In the genomic region with DNA sequence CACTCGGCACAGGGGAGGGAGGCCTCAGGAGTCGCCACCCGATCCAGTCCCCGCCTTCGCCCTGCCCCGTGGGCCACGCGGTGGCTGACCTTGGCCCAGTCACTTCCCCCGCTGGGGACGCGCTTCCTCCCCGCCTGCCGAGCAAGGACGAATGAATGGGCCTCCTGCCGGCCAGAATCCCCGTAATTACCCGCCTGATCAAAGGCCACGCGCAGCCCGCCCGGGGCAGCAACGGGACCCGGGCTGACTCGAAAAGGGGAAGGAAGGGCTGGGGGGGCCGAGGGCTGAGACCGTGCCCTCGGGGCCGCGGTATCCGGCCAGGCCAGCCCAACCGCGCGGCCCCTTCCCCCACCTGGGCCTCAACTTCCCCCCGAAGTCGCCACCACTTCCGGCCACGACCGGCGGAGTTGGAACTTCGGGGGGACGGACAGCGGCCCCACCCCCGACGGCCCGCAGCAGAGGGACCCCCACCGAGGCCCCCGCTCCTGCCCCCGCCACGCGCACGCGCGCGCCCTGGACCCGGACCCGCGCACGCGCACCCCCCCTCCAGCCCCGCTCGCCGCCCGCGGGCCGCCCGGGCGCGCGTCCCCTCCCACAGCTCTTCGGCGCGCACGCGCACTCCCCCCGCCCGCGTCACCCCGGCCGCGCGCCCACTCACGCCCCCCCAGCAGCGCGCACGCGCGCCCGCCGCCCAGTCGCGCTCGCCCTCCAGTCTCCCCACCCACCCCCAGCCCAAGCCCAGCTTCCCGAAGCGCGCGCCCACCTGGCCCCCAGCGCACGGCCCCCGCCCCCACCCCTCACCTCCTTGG, we compare ENCODE assay signal across 8 cellular contexts. TPM values are rescaled to one million over a fixed set of nuclear protein-coding genes. Genes with fewer than 3 reads are reported as not detected.
DNase-seq lines count a peak whose midpoint lies in the region; ATAC-seq and TF ChIP-seq lines count a peak whose summit lies in the region.

No MANE protein-coding gene starts in this region.

- DNase-seq in AML-193 (lab: John Stamatoyannopoulos, UW) (peak; percentile 83 to 87), OCI-M1 (lab: John Stamatoyannopoulos, UW) (peak; percentile 82), esophagus squamous epithelium (lab: John Stamatoyannopoulos, UW) (peak; percentile 39), natural killer cell (peak; percentile 84)
- DNase-seq in activated T-cell treated with anti-CD3 and anti-CD28 coated beads, Interleukin-2, amount 50 U/mL, for 48 hours, result peak; percentile 80 to 86
- peak; percentile 48 to 82 (median 74) for DNase-seq in stimulated activated naive CD4-positive, alpha-beta T cell (lab: John Stamatoyannopoulos, UW)

- peak in 1 of 4 donors; percentile 20 for TF ChIP-seq POLR2A in esophagus squamous epithelium (IDR thresholded peaks at IDR 0.05)

- H3K27ac ChIP-seq in esophagus squamous epithelium, result peak overlapping the region; percentile 93 to 99 (median 98)

- H3K4me1 Mint-ChIP-seq in natural killer cell, result peaks cover 22 to 38% of the 10 kb centered on the region in 2 donors

- WGBS in esophagus squamous epithelium, 2 donors, result no CpG with 5 or more reads among the region's 99 CpGs

- H3K27me3 Mint-ChIP-seq in natural killer cell (ENCODE audit: low read depth in 2 of 2), result no peaks in the 10 kb centered on the region

- H3K36me3 ChIP-seq in esophagus squamous epithelium, result peaks cover 0 to 5% (median 0%) of the 10 kb centered on the region in 3 donors

- H3K27ac Mint-ChIP-seq in natural killer cell, result peak overlapping the region; percentile 92 to 98

- no peaks in the 10 kb centered on the region for H3K36me3 Mint-ChIP-seq in natural killer cell

- peak overlapping the region; percentile 73 to 97 (median 88) for H3K4me3 ChIP-seq in esophagus squamous epithelium

- H3K4me3 Mint-ChIP-seq in natural killer cell, result peak overlapping the region; percentile 97

- peaks cover 27 to 64% (median 43%) of the 10 kb centered on the region in 3 donors for H3K4me1 ChIP-seq in esophagus squamous epithelium

- intact Hi-C loops in esophagus squamous epithelium (cut with DNase I) (no loop called here), natural killer cell (cut with micrococcal nuclease) (loop anchor here (1.0 kb wide), 2 partner anchors 20 to 195 kb away; no protein-coding TSS in a partner anchor)

- H3K9me3 Mint-ChIP-seq in natural killer cell, result no peaks in the 10 kb centered on the region

- no peaks in the 10 kb centered on the region for H3K9me3 ChIP-seq in esophagus squamous epithelium

- TF ChIP-seq CTCF in esophagus squamous epithelium (IDR thresholded peaks at IDR 0.05) (peak in 3 of 6 experiments; percentile 13 to 28 (median 15)), natural killer cell (IDR thresholded peaks at IDR 0.05) (no peak)

- no peaks in the 10 kb centered on the region for H3K27me3 ChIP-seq in esophagus squamous epithelium

- ATAC-seq in GM19043 (IDR thresholded peaks at IDR 0.05; ENCODE audit: low read depth, unreplicated experiment) (peak; percentile 19), HG03442 (IDR thresholded peaks at IDR 0.05; ENCODE audit: unreplicated experiment) (peak; percentile 17), natural killer cell (peak; percentile 42 to 71 (median 52))

RNA-seq across cellular contexts. Expression of gene ZNF787, which starts 0.5 kb away (rescaled TPM):
- total RNA-seq in esophagus squamous epithelium (10 to 100 TPM in 3 of 4 donors, 1 to 10 TPM in 1; 9.9 to 21.3 (median 13.1) TPM), natural killer cell (10 to 100 TPM; 23.9 to 42.0 (median 36.9) TPM)

RNA-seq across cellular contexts. Expression of gene ZNF444, which starts 20.5 kb away (rescaled TPM):
- total RNA-seq in esophagus squamous epithelium (10 to 100 TPM; 10.6 to 22.1 (median 15.6) TPM), natural killer cell (10 to 100 TPM; 14.5 to 21.9 (median 16.7) TPM)

RNA-seq across cellular contexts. Expression of gene GALP, which starts 55.2 kb away (rescaled TPM):
- total RNA-seq in esophagus squamous epithelium, result not detected
- not detected for total RNA-seq in natural killer cell

Comparison
In these comparisons a context has a peak if more than half of its experiments do, and no peak if none do; other contexts are left out.
1. Peak in every context shown above with its lines: DNase-seq, ATAC-seq, H3K4me3 ChIP-seq and H3K27ac ChIP-seq.